Comparison of ENCODE assay signal across 17 cellular contexts in the genomic region with DNA sequence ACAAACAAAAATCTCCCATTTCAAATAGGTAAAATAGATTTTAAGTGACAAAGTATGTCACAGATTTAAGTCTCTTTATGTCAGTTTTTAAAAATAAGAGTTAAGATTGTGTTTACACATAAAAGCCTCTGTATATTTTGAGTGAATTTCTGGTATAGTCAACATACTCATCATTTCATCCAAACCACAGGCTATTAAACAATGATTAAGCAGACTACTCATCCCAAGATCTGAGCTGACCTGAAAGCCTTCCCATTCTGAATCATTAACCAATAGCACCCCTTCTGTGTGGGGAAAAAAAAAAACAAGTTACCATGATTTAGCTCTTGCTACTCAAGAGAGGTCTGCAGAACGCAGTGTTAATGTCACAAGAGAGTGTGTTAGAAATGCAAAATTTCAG.
A peak's percentile ranks its signal among the peaks of the same experiment; 100 is the strongest.
DNase-seq lines count a peak whose midpoint lies in the region; ATAC-seq and TF ChIP-seq lines count a peak whose summit lies in the region.
"Had no signal": no experiment of that assay in that cellular context is flagged by ENCODE, and none has a peak within 500 bp of the region (broad histone marks: within the 10 kb centered on the region; RNA-seq: fewer than 3 reads in every experiment).

No MANE protein-coding gene starts in this region.

- no peak overlapping the region for H3K4me3 ChIP-seq in fibroblast of lung (replicated peaks in 1 of 4; ENCODE audit: control extremely low read depth in 1 of 4, insufficient read depth in 1 of 4, low read depth in 3 of 4, low read length in 4 of 4)
- H3K4me3 ChIP-seq in uterus: no peak overlapping the region
- H3K4me3 ChIP-seq: right atrium auricular region, testis had no signal

- ATAC-seq in GM21825 (IDR thresholded peaks at IDR 0.05; ENCODE audit: unreplicated experiment): no peak

- H3K4me1 ChIP-seq in fibroblast of lung (ENCODE audit: control insufficient read depth, extremely low read depth, insufficient read depth, low read length) (no peaks in the 10 kb centered on the region), uterus (peaks cover 0 to 10% of the 10 kb centered on the region in 2 donors)
- H3K4me1 ChIP-seq: right atrium auricular region, testis had no signal

- no peak for TF ChIP-seq POLR2A in uterus (IDR thresholded peaks at IDR 0.05)

- DNase-seq in GM04504 (ENCODE audit: low read depth) (peak; percentile 24), RKO (ENCODE audit: low spot score) (peak; percentile 16), fibroblast of lung (ENCODE audit: low read depth in 2 of 2) (peak; percentile 57 to 89), cerebellum (ENCODE audit: low spot score) (no peak), uterus (no peak)
- DNase-seq in activated CD4-positive, CD25-positive, alpha-beta regulatory T cell (lab: John Stamatoyannopoulos, UW): no peak
- DNase-seq: activated CD4-positive, alpha-beta memory T cell treated with anti-CD3 and anti-CD28 coated beads for 36 hours; GF-D8; head of caudate nucleus; kidney; midbrain; NCI-H1694 treated with DMSO at 0.1 percent for 48 hours; NCI-H446 treated with DMSO at 0.1 percent for 48 hours; stimulated activated CD4-positive, alpha-beta T cell treated with anti-CD3 and anti-CD28 coated beads, Interleukin-2, amount 100 ng/mL, for 24 hours; testis had no signal

- no peaks in the 10 kb centered on the region for H3K36me3 ChIP-seq in fibroblast of lung (ENCODE audit: control insufficient read depth, insufficient read depth, low read length)
- no peaks in the 10 kb centered on the region for H3K36me3 ChIP-seq in uterus
- H3K36me3 ChIP-seq: right atrium auricular region had no signal

- intact Hi-C loops in uterus (cut with DNase I; ENCODE audit: low total_unique reads): no loop called here

- no peaks in the 10 kb centered on the region for H3K27me3 ChIP-seq in fibroblast of lung (ENCODE audit: control insufficient read depth, insufficient read depth, low read length)
- H3K27me3 ChIP-seq in uterus: no peaks in the 10 kb centered on the region
- H3K27me3 ChIP-seq: right atrium auricular region, testis had no signal

- H3K4me2 ChIP-seq in fibroblast of lung (ENCODE audit: extremely low read depth, insufficient read depth, low read length): no peak overlapping the region

- TF ChIP-seq CTCF in fibroblast of lung (conservative IDR thresholded peaks at IDR 0.05 in 1 of 2, IDR thresholded peaks at IDR 0.05 in 1 of 2; ENCODE audit: low read depth in 1 of 2, low read length in 2 of 2) (no peak), uterus (IDR thresholded peaks at IDR 0.05) (no peak)

- no peaks in the 10 kb centered on the region for H3K79me2 ChIP-seq in fibroblast of lung (ENCODE audit: control insufficient read depth, insufficient read depth, low read length)

- no peak overlapping the region for H3K27ac ChIP-seq in fibroblast of lung (ENCODE audit: insufficient read depth, low read length)
- no peak overlapping the region for H3K27ac ChIP-seq in uterus
- H3K27ac ChIP-seq: right atrium auricular region, testis had no signal

- H3K9me3 ChIP-seq in fibroblast of lung (ENCODE audit: control insufficient read depth, insufficient read depth, low read depth, low read length) (no peaks in the 10 kb centered on the region), uterus (no peaks in the 10 kb centered on the region)
- H3K9me3 ChIP-seq: right atrium auricular region, testis had no signal

- no peaks in the 10 kb centered on the region for H4K20me1 ChIP-seq in fibroblast of lung (ENCODE audit: control insufficient read depth, extremely low read depth, insufficient read depth, low read length)

- no peak overlapping the region for H2AFZ ChIP-seq in fibroblast of lung (ENCODE audit: low read length)

- H3K9ac ChIP-seq in fibroblast of lung (ENCODE audit: insufficient read depth, low read length): no peak overlapping the region

Comparison
In these comparisons a context has a peak if more than half of its experiments do, and no peak if none do; other contexts are left out.
1. DNase-seq: peak in GM04504 (single experiment), RKO (single experiment) and fibroblast of lung (2 of 2); none in cerebellum (single experiment), uterus (0 of 2) and activated CD4-positive, CD25-positive, alpha-beta regulatory T cell (0 of 4).